24 cellular contexts compared by ENCODE assay signal in the genomic region with DNA sequence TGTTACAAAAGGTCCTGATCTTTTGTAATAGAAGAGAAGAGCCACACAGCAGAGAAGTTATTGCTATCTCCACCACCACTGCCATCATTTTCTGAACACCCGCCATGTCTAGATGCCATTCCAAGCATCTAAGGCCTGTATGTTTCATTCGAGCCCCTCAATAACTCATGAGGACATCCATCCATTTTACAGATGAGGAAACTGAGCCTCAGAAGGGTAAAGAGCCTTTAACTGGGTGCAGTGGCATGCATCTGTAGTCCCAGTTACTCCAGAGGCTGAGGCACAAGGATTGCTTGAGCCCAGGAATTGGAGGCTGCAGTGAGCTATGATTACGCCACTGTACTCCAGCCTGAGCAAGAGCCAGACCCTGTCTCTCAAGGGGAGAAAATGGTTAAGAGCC. TPM values are rescaled to one million over a fixed set of nuclear protein-coding genes. Genes with fewer than 3 reads are reported as not detected.
A peak's percentile ranks its signal among the peaks of the same experiment; 100 is the strongest.
DNase-seq lines count a peak whose midpoint lies in the region; ATAC-seq, FAIRE-seq and TF ChIP-seq lines count a peak whose summit lies in the region.
"Had no signal": no experiment of that assay in that cellular context is flagged by ENCODE, and none has a peak within 500 bp of the region (broad histone marks: within the 10 kb centered on the region; RNA-seq: fewer than 3 reads in every experiment).

No MANE protein-coding gene starts in this region.

- H3K4me2 ChIP-seq in HepG2 (ENCODE audit: low read depth, low read length) (no peak overlapping the region), trophoblast cell (ENCODE audit: low read length) (no peak overlapping the region)
- H3K4me2 ChIP-seq: A549 had no signal

- no peak overlapping the region for H3K18ac ChIP-seq in trophoblast cell (ENCODE audit: low read length)

- no peak overlapping the region for H2AK5ac ChIP-seq in trophoblast cell (ENCODE audit: low read length)

- POLR2A ChIA-PET in HepG2 (lab: Yijun Ruan, JAX), result no interaction called here

- no peak overlapping the region for H3K14ac ChIP-seq in trophoblast cell (ENCODE audit: low read length)

- intact Hi-C loops in HepG2 (cut with micrococcal nuclease; ENCODE audit: unreplicated experiment) (no loop called here), right lobe of liver (cut with DNase I) (no loop called here), lower leg skin (cut with DNase I; ENCODE audit: low total_unique reads) (no loop called here)

- 92% methylated on average over 2 of the region's 3 CpGs for WGBS in HepG2 (ENCODE audit: low lambda C conversion rate)
- 94% methylated on average over 2 of the region's 3 CpGs for WGBS in right lobe of liver (ENCODE audit: insufficient coverage, low coverage, low lambda C conversion rate, missing lambda C conversion rate)
- WGBS in trophoblast cell (ENCODE audit: extremely low coverage, insufficient coverage, insufficient read length), result no CpG with 5 or more reads among the region's 3 CpGs
- 97 to 100% methylated on average over 3 of the region's 3 CpGs for WGBS in lower leg skin, 2 donors

- H2BK12ac ChIP-seq in trophoblast cell (ENCODE audit: low read length), result no peak overlapping the region

- peaks cover 6% of the 10 kb centered on the region; the same call in 1 of the 2 replicates for H3K4me1 ChIP-seq in HepG2 (ENCODE audit: insufficient read depth, low read length)
- H3K4me1 ChIP-seq in right lobe of liver, result peaks cover 0 to 16% (median 0%) of the 10 kb centered on the region in 4 donors
- H3K4me1 ChIP-seq in trophoblast cell (ENCODE audit: control insufficient read depth in 1 of 2, insufficient read depth in 2 of 2, low read length in 2 of 2), result peaks cover 5 to 10% of the 10 kb centered on the region in 2 experiments

- H3K9me3 ChIP-seq in HepG2 (ENCODE audit: low read length) (no peaks in the 10 kb centered on the region), right lobe of liver (no peaks in the 10 kb centered on the region), trophoblast cell (ENCODE audit: insufficient read depth, low read depth, low read length) (no peaks in the 10 kb centered on the region)
- H3K9me3 ChIP-seq: A549 had no signal

- H3K4me1 Mint-ChIP-seq in immature natural killer cell, result peaks cover 75 to 88% of the 10 kb centered on the region in 2 donors
- H3K4me1 Mint-ChIP-seq: CD14-positive monocyte had no signal

- TF ChIP-seq CTCF in HepG2 (CRISPR knock-in tag; IDR thresholded peaks at IDR 0.05) (no peak), right lobe of liver (IDR thresholded peaks at IDR 0.05) (no peak), lower leg skin (IDR thresholded peaks at IDR 0.05) (no peak)

- H3K79me1 ChIP-seq in trophoblast cell (ENCODE audit: low read length), result no peaks in the 10 kb centered on the region

- H2BK120ac ChIP-seq in trophoblast cell (ENCODE audit: insufficient read depth, low read length, poor library complexity), result no peak overlapping the region

- peaks cover 1 to 2% of the 10 kb centered on the region in 2 experiments; a peak in 2 of 5 replicates for H3K36me3 ChIP-seq in HepG2 (replicated peaks in 1 of 2; ENCODE audit: control insufficient read depth in 1 of 2, insufficient read depth in 2 of 2, low read length in 2 of 2)
- H3K36me3 ChIP-seq in right lobe of liver, result no peaks in the 10 kb centered on the region
- peaks cover 2% of the 10 kb centered on the region in 2 experiments for H3K36me3 ChIP-seq in trophoblast cell (ENCODE audit: control insufficient read depth in 1 of 2, insufficient read depth in 2 of 2, low read length in 2 of 2)

- TF ChIP-seq RAD21 in HepG2 (CRISPR knock-in tag; IDR thresholded peaks at IDR 0.05), result no peak

- H3K4me3 Mint-ChIP-seq in immature natural killer cell, result peak overlapping the region in 3 of 5 donors; percentile 31 to 56 (median 45)
- H3K4me3 Mint-ChIP-seq: B cell, CD14-positive monocyte, HFFc6 had no signal

- H3K9ac ChIP-seq in HepG2 (ENCODE audit: insufficient read depth, low read depth, low read length) (no peak overlapping the region), trophoblast cell (ENCODE audit: low read length) (no peak overlapping the region)

- no peak overlapping the region for H4K91ac ChIP-seq in trophoblast cell (ENCODE audit: low read depth, low read length)

- H3K27ac ChIP-seq in HepG2 (ENCODE audit: extremely low read length, insufficient read depth, low read length) (no peak overlapping the region), right lobe of liver (no peak overlapping the region), trophoblast cell (ENCODE audit: low read depth, low read length) (no peak overlapping the region)
- H3K27ac ChIP-seq: A549 had no signal

- H3K27me3 ChIP-seq in HepG2 (ENCODE audit: control insufficient read depth in 1 of 2, insufficient read depth in 2 of 2, low read length in 2 of 2) (no peaks in the 10 kb centered on the region), right lobe of liver (no peaks in the 10 kb centered on the region), trophoblast cell (ENCODE audit: insufficient read depth, low read length) (no peaks in the 10 kb centered on the region)

- no peak overlapping the region for H3K4me3 ChIP-seq in HepG2 (replicated peaks in 1 of 3; ENCODE audit: insufficient read depth in 1 of 3, low read depth in 2 of 3, low read length in 3 of 3)
- H3K4me3 ChIP-seq in right lobe of liver, result no peak overlapping the region
- H3K4me3 ChIP-seq in trophoblast cell (ENCODE audit: low read depth, low read length), result no peak overlapping the region
- no peak overlapping the region for H3K4me3 ChIP-seq in lower leg skin (ENCODE audit: low read depth, poor library complexity, severe bottlenecking)
- H3K4me3 ChIP-seq: A549 had no signal

- no peak for FAIRE-seq in HepG2 (lab: Jason Lieb, UNC)
- FAIRE-seq: A549, GM19239, H54, HTR-8/SVneo had no signal

- H3K27me3 Mint-ChIP-seq in immature natural killer cell (ENCODE audit: low read depth in 3 of 3), result peaks cover 0 to 5% (median 0%) of the 10 kb centered on the region in 3 donors
- H3K27me3 Mint-ChIP-seq: B cell had no signal

- H2AFZ ChIP-seq in HepG2 (ENCODE audit: low read length), result no peak overlapping the region
- no peak overlapping the region for H2AFZ ChIP-seq in trophoblast cell (ENCODE audit: insufficient read depth, low read length, poor library complexity)

- H3K23ac ChIP-seq in trophoblast cell (ENCODE audit: low read length), result no peak overlapping the region

- no TSS peak for BruUV-seq in HepG2 (replicated peaks; lab: Mats Ljungman, UMichigan)

- no peak overlapping the region for H4K12ac ChIP-seq in trophoblast cell (ENCODE audit: low read depth, low read length)

- peaks cover 0 to 2% (median 0%) of the 10 kb centered on the region in 6 donors for H3K9me3 Mint-ChIP-seq in immature natural killer cell
- H3K9me3 Mint-ChIP-seq: CD14-positive monocyte, HFFc6 had no signal

- DNase-seq in HepG2 (ENCODE audit: low spot score) (no peak), right lobe of liver (no peak), immature natural killer cell (no peak), trophoblast cell (no peak), retina (no peak), lower leg skin (ENCODE audit: low spot score in 2 of 2) (no peak)
- DNase-seq: EL, GF-D8, HFFc6, IMR-90, NCI-H1694, NCI-H2081, NCI-H2171, NCI-H524 treated with DMSO at 0.1 percent for 48 hours, NCI-H82 had no signal

- CTCF ChIA-PET in HepG2 (lab: Yijun Ruan, JAX; ENCODE audit: low intra/inter-chr PET ratio, low total read pairs), result no interaction called here

- H3K36me3 Mint-ChIP-seq in immature natural killer cell, result peaks cover 0 to 17% (median 4%) of the 10 kb centered on the region in 3 donors

- no peak for ATAC-seq in HepG2
- no peak for ATAC-seq in right lobe of liver
- no peak for ATAC-seq in HG02642 (IDR thresholded peaks at IDR 0.05; ENCODE audit: poor library complexity, unreplicated experiment)
- ATAC-seq: A549, Panc1, SK-N-SH treated with all-trans-retinoic acid at 6 μM for 48 hours had no signal

- H2BK5ac ChIP-seq in trophoblast cell (ENCODE audit: low read depth, low read length, poor library complexity), result no peak overlapping the region

- TF ChIP-seq EP300 in HepG2 (IDR thresholded peaks at IDR 0.05; ENCODE audit: low read depth in 2 of 2, low read length in 2 of 2) (no peak), HepG2 (CRISPR knock-in tag; IDR thresholded peaks at IDR 0.05; ENCODE audit: borderline replicate concordance) (no peak)

- H4K20me1 ChIP-seq in HepG2 (ENCODE audit: insufficient read depth, low read length), result peaks cover 53% of the 10 kb centered on the region

- H3K4ac ChIP-seq in trophoblast cell (ENCODE audit: low read depth, low read length), result peak overlapping the region; percentile 17

- in situ Hi-C loops in HepG2 (cut with HindIII; ENCODE audit: extremely low pct_ligation_motif_present, low pct_unique_long_range_greater_than_20kb), result no loop called here

- peaks cover 37% of the 10 kb centered on the region for H3K79me2 ChIP-seq in HepG2 (ENCODE audit: insufficient read depth, low read length)
- peaks cover 2% of the 10 kb centered on the region for H3K79me2 ChIP-seq in trophoblast cell (ENCODE audit: control insufficient read depth, insufficient read depth, low read length, poor library complexity)

- H4K8ac ChIP-seq in trophoblast cell (ENCODE audit: low read depth, low read length), result no peak overlapping the region

- H3K27ac Mint-ChIP-seq in immature natural killer cell, result peak overlapping the region; percentile 76 to 92 (median 89)
- H3K27ac Mint-ChIP-seq: B cell, CD14-positive monocyte, HFFc6 had no signal

- TF ChIP-seq POLR2A in HepG2 (IDR thresholded peaks at IDR 0.05; ENCODE audit: insufficient read depth in 1 of 2, low read depth in 2 of 2, low read length in 2 of 2) (no peak), right lobe of liver (IDR thresholded peaks at IDR 0.05) (no peak), lower leg skin (IDR thresholded peaks at IDR 0.05) (no peak)

RNA-seq across cellular contexts. Expression of gene UBE2H, which starts 39.3 kb away (rescaled TPM):
- total RNA-seq in HepG2 (2016; rRNA removed; fragmentation: Illumina TruSeq; extraction: Trizol) (15.5 and 18.7 TPM in 2 replicates), right lobe of liver (10 to 100 TPM; 27.4 to 47.0 (median 35.6) TPM), lower leg skin (100 to 1,000 TPM in 2 of 4 donors, 10 to 100 TPM in 2; 63.2 to 154 (median 101) TPM)
- total RNA-seq in HepG2 (2016; cell fraction: cytosol; rRNA removed; fragmentation: Illumina TruSeq; extraction: Trizol; ENCODE audit: low read depth), result 1.3 and 1.9 TPM in 2 replicates
- 15.7 and 16.2 TPM in 2 replicates for total RNA-seq in HepG2 (2016; cell fraction: insoluble cytoplasmic fraction; rRNA removed; fragmentation: Illumina TruSeq; extraction: Trizol)
- total RNA-seq in HepG2 (2016; cell fraction: membrane; rRNA removed; fragmentation: Illumina TruSeq; extraction: Trizol), result 6.7 and 8.2 TPM in 2 replicates
- 17.1 and 18.4 TPM in 2 replicates for total RNA-seq in HepG2 (2016; cell fraction: nucleus; rRNA removed; fragmentation: Illumina TruSeq; extraction: Trizol)
- polyA plus RNA-seq in HepG2 (2011; rRNA removed) (40.1 and 43.7 TPM in 2 replicates), immature natural killer cell (10 to 100 TPM; 28.1 to 71.9 (median 32.2) TPM)
- polyA plus RNA-seq in HepG2 (2011; cell fraction: cytosol; rRNA removed), result 13.5 and 24.5 TPM in 2 replicates
- polyA plus RNA-seq in HepG2 (2011; cell fraction: nucleus; rRNA removed), result 22.5 and 32.8 TPM in 2 replicates
- polyA plus RNA-seq in HepG2 (2012), result 50.8 and 52.0 TPM in 2 replicates
- polyA plus RNA-seq in HepG2 (2016; cell fraction: cytosol; fragmentation: Illumina TruSeq; extraction: Trizol; ENCODE audit: low read depth), result 1.9 TPM in 2 replicates
- polyA plus RNA-seq in HepG2 (2016; cell fraction: insoluble cytoplasmic fraction; fragmentation: Illumina TruSeq; extraction: Trizol; ENCODE audit: low read depth), result 17.0 and 20.2 TPM in 2 replicates
- polyA plus RNA-seq in HepG2 (2016; cell fraction: membrane; fragmentation: Illumina TruSeq; extraction: Trizol; ENCODE audit: low read depth), result 3.6 and 3.8 TPM in 2 replicates
- polyA plus RNA-seq in HepG2 (2016; cell fraction: nucleus; fragmentation: Illumina TruSeq; extraction: Trizol; ENCODE audit: insufficient read depth, low read depth), result 20.8 TPM in 2 replicates
- polyA minus RNA-seq in HepG2 (2011; rRNA and poly(A)+ RNA removed; ENCODE audit: low replicate concordance), result 21.8 and 29.4 TPM in 2 replicates
- 24.0 and 36.2 TPM in 2 replicates for polyA minus RNA-seq in HepG2 (2011; cell fraction: cytosol; rRNA and poly(A)+ RNA removed)
- polyA minus RNA-seq in HepG2 (2011; cell fraction: nucleus; rRNA and poly(A)+ RNA removed), result 60.9 and 63.9 TPM in 2 replicates
- 125 and 132 TPM in 2 replicates for polyA plus RNA-seq in trophoblast cell (2013)
